Comparison of ENCODE assay signal across 27 cellular contexts in genomic region chr2:70417011-70417410, GRCh38.
"Had no signal": no experiment of that assay in that cellular context is flagged by ENCODE, and none has a peak within 500 bp of the region (broad histone marks: within the 10 kb centered on the region; RNA-seq: fewer than 3 reads in every experiment).

No MANE protein-coding gene starts in this region.

- ATAC-seq: stimulated activated effector memory CD8-positive, alpha-beta T cell treated with anti-CD3 and anti-CD28 coated beads, Interleukin-12 subunit alpha, Interleukin-12 subunit beta, amount 100 ng/mL, for 72 hours; stimulated activated memory B cell treated with anti-CD40 and anti-IgM and Interleukin-4, amounts not matched to agents 10 μg/mL and 1 μg/mL and 100 μg/mL, for 72 hours; stimulated activated naive B cell treated with anti-CD40 and anti-IgM and Interleukin-4, amounts not matched to agents 10 μg/mL and 1 μg/mL and 100 μg/mL, for 72 hours; stimulated activated naive CD8-positive, alpha-beta T cell treated with anti-CD3 and anti-CD28 coated beads, Interleukin-15, amount 100 ng/mL, for 72 hours; stimulated activated naive CD8-positive, alpha-beta T cell treated with anti-CD3 and anti-CD28 coated beads, Interleukin-15, Interleukin-2, amounts not matched to agents 100 U/mL and 50 U/mL, for 24 hours; upper lobe of right lung had no signal

- H3K9me3 ChIP-seq: stomach, suprapubic skin, testis, thoracic aorta, thyroid gland, tibial artery, tibial nerve, transverse colon, upper lobe of left lung, upper lobe of right lung, uterus, vagina had no signal

- FAIRE-seq: urothelium cell line had no signal

- H3K27me3 ChIP-seq: testis, thyroid gland, tibial nerve, transverse colon, upper lobe of left lung, upper lobe of right lung, uterus, vagina had no signal

- H3K27ac ChIP-seq: stomach, suprapubic skin, testis, thoracic aorta, thyroid gland, tibial artery, tibial nerve, transverse colon, upper lobe of left lung, upper lobe of right lung, uterus, vagina had no signal

- H3K4me3 ChIP-seq: stomach, suprapubic skin, testis, thoracic aorta, thyroid gland, tibial artery, tibial nerve, transverse colon, upper lobe of left lung, upper lobe of right lung, uterus, vagina had no signal

- H3K4me1 ChIP-seq: stomach, testis, tibial artery, tibial nerve, upper lobe of left lung, upper lobe of right lung, uterus, vagina had no signal

- H3K36me3 ChIP-seq: stomach, suprapubic skin, thoracic aorta, thyroid gland, tibial artery, tibial nerve, transverse colon, upper lobe of left lung, upper lobe of right lung, uterus, vagina had no signal

- DNase-seq: stimulated activated CD4-positive, alpha-beta T cell treated with anti-CD3 and anti-CD28 coated beads, Interleukin-2, amount 100 ng/mL, for 48 hours; stimulated activated CD4-positive, alpha-beta T cell treated with anti-CD3 and anti-CD28 coated beads, Interleukin-4, amount 100 ng/mL, for 1 hour; stimulated activated CD4-positive, alpha-beta T cell treated with anti-CD3 and anti-CD28 coated beads, Interleukin-4, amount 100 ng/mL, for 24 hours; stimulated activated CD4-positive, alpha-beta T cell treated with anti-CD3 and anti-CD28 coated beads, Interleukin-4, amount 100 ng/mL, for 4 hours; stimulated activated CD8-positive, alpha-beta memory T cell treated with anti-CD3 and anti-CD28 coated beads, Interleukin-4, amount 100 ng/mL, for 48 hours; stimulated activated naive B cell treated with anti-CD40 and anti-IgM and Interleukin-4, amounts not matched to agents 10 μg/mL and 1 μg/mL and 100 μg/mL, for 72 hours; stimulated activated naive CD4-positive, alpha-beta T cell; stimulated activated naive CD4-positive, alpha-beta T cell treated with Interleukin-2 at 50 U/mL for 16 hours; stimulated activated naive CD8-positive, alpha-beta T cell treated with anti-CD3 and anti-CD28 coated beads, Interleukin-15, amount 100 ng/mL, for 72 hours; stimulated activated naive CD8-positive, alpha-beta T cell treated with anti-CD3 and anti-CD28 coated beads, Interleukin-15, Interleukin-2, amounts not matched to agents 100 U/mL and 50 U/mL, for 24 hours; stomach; substantia nigra; testis; thyroid gland; tibial artery; transverse colon; trophoblast cell; upper lobe of left lung; upper lobe of right lung; uterus had no signal
